Comparison of ENCODE assay signal across 18 cellular contexts in genomic region chr1:86423473-86423872, GRCh38. TPM values are rescaled to one million over a fixed set of nuclear protein-coding genes. Genes with fewer than 3 reads are reported as not detected.
"Had no signal": no experiment of that assay in that cellular context is flagged by ENCODE, and none has a peak within 500 bp of the region (broad histone marks: within the 10 kb centered on the region; RNA-seq: fewer than 3 reads in every experiment).

No MANE protein-coding gene starts in this region.

- DNase-seq: activated CD4-positive, alpha-beta T cell treated with anti-CD3 and anti-CD28 coated beads for 4 hours; activated CD8-positive, alpha-beta memory T cell treated with anti-CD3 and anti-CD28 coated beads, Interleukin-2, amount 50 U/mL, for 4 hours; activated CD8-positive, alpha-beta T cell treated with anti-CD3 and anti-CD28 coated beads for 36 hours; activated naive CD4-positive, alpha-beta T cell; hypothalamus; occipital lobe; stimulated activated CD4-positive, alpha-beta T cell treated with anti-CD3 and anti-CD28 coated beads, Interleukin-2, amount 100 ng/mL, for 48 hours; stimulated activated naive CD4-positive, alpha-beta T cell treated with Interleukin-2 at 50 U/mL for 16 hours; SW 1271; testis; WERI-Rb-1 had no signal

- H3K9me3 ChIP-seq: prostate gland, testis had no signal

- ATAC-seq: activated CD8-positive, alpha-beta T cell treated with anti-CD3 and anti-CD28 coated beads for 36 hours; natural killer cell treated with Interleukin-12 subunit alpha and Interleukin-12 subunit beta and Interleukin-15 and Interleukin-18, amount 100 ng/mL, for 72 hours had no signal

- H3K36me3 ChIP-seq: cardiac muscle cell, prostate gland, WERI-Rb-1 had no signal

- H3K27ac ChIP-seq: cardiac muscle cell, prostate gland, testis, WERI-Rb-1 had no signal

- H3K4me1 ChIP-seq: prostate gland, testis had no signal

- H3K4me3 ChIP-seq: cardiac muscle cell, lung, prostate gland, testis had no signal

- H3K27me3 ChIP-seq: cardiac muscle cell, testis had no signal

RNA-seq across cellular contexts. Expression of gene CLCA2, which starts 0.5 kb away (rescaled TPM):
- total RNA-seq: activated CD8-positive, alpha-beta T cell treated with anti-CD3 and anti-CD28 coated beads for 36 hours; activated T-helper 1 cell treated with anti-CD3 and anti-CD28 coated beads, Interleukin-12 subunit alpha, Interleukin-12 subunit beta, Interleukin-2, Interleukin-4 antibody, amounts not matched to agents 30 ng/mL and 10 ng/mL and 1 ng/mL, durations not matched to agents 14 hours and 24 hours and 36 hours; cardiac muscle cell; mononuclear cell; natural killer cell treated with Interleukin-12 subunit alpha and Interleukin-12 subunit beta and Interleukin-15 and Interleukin-18, amount 100 ng/mL, for 72 hours had no signal

RNA-seq across cellular contexts. Expression of gene CLCA1, which starts 45.3 kb away (rescaled TPM):
- total RNA-seq: activated CD8-positive, alpha-beta T cell treated with anti-CD3 and anti-CD28 coated beads for 36 hours; activated T-helper 1 cell treated with anti-CD3 and anti-CD28 coated beads, Interleukin-12 subunit alpha, Interleukin-12 subunit beta, Interleukin-2, Interleukin-4 antibody, amounts not matched to agents 30 ng/mL and 10 ng/mL and 1 ng/mL, durations not matched to agents 14 hours and 24 hours and 36 hours; astrocyte; cardiac muscle cell; mononuclear cell; natural killer cell treated with Interleukin-12 subunit alpha and Interleukin-12 subunit beta and Interleukin-15 and Interleukin-18, amount 100 ng/mL, for 72 hours had no signal
